Comparison of ENCODE assay signal across 1 cellular context in genomic region chr7:17016402-17017010, GRCh38.
TF ChIP-seq lines count a peak whose summit lies in the region.

No MANE protein-coding gene starts in this region.

TF ChIP-seq in HepG2, 621 proteins besides CTCF, POLR2A, EP300 and RAD21 (continued from another document and continues in another):
- TF ChIP-seq IRF2 (CRISPR knock-in tag; IDR thresholded peaks at IDR 0.05) (peak; percentile 47; the same call in 1 of the 2 replicates), TCF7 (IDR thresholded peaks at IDR 0.05; ENCODE audit: low read depth) (peak; percentile 81), GATAD2A (CRISPR knock-in tag; IDR thresholded peaks at IDR 0.05) (peak; percentile 89), FOXO1 (CRISPR knock-in tag; IDR thresholded peaks at IDR 0.05) (peak; percentile 76; the same call in 1 of the 2 replicates), ZNF225 (CRISPR knock-in tag; IDR thresholded peaks at IDR 0.05) (no peak), SP5 (CRISPR knock-in tag; IDR thresholded peaks at IDR 0.05; ENCODE audit: borderline replicate concordance, low read depth) (no peak), STAG1 (CRISPR knock-in tag; IDR thresholded peaks at IDR 0.05) (peak; percentile 31), ZKSCAN8 (CRISPR knock-in tag; IDR thresholded peaks at IDR 0.05; ENCODE audit: borderline replicate concordance) (peak; percentile 42; the same call in 1 of the 2 replicates), FOXP4 (CRISPR knock-in tag; IDR thresholded peaks at IDR 0.05) (peak; percentile 79), ZNF609 (CRISPR knock-in tag; IDR thresholded peaks at IDR 0.05; ENCODE audit: borderline replicate concordance) (peak; percentile 23; the same call in 1 of the 2 replicates), XRCC5 (optimal IDR thresholded peaks at IDR 0.05; ENCODE audit: low read length) (no peak), ISL2 (CRISPR knock-in tag; IDR thresholded peaks at IDR 0.05) (peak; percentile 94), ZNF766 (CRISPR knock-in tag; IDR thresholded peaks at IDR 0.05; ENCODE audit: borderline replicate concordance) (peak; percentile 58; the same call in 1 of the 2 replicates), THAP11 (CRISPR knock-in tag; IDR thresholded peaks at IDR 0.05) (peak; percentile 23; the same call in 1 of the 2 replicates), HOXA7 (CRISPR knock-in tag; IDR thresholded peaks at IDR 0.05) (no peak), NFKBIZ (CRISPR knock-in tag; IDR thresholded peaks at IDR 0.05) (peak; percentile 79; the same call in 1 of the 2 replicates), HDAC2 (CRISPR knock-in tag; IDR thresholded peaks at IDR 0.05) (peak; percentile 83), SOX6 (IDR thresholded peaks at IDR 0.05) (no peak), SOX6 (CRISPR knock-in tag; IDR thresholded peaks at IDR 0.05) (peak; percentile 80), RXRB (CRISPR knock-in tag; IDR thresholded peaks at IDR 0.05; ENCODE audit: borderline replicate concordance) (peak; percentile 50; the same call in 1 of the 2 replicates), ARID3A (IDR thresholded peaks at IDR 0.05; ENCODE audit: low read depth, low read length) (peak; percentile 45; the same call in 1 of the 2 replicates), FOSL2 (CRISPR knock-in tag; IDR thresholded peaks at IDR 0.05) (peak; percentile 59)
- TF ChIP-seq, protein P1, sequence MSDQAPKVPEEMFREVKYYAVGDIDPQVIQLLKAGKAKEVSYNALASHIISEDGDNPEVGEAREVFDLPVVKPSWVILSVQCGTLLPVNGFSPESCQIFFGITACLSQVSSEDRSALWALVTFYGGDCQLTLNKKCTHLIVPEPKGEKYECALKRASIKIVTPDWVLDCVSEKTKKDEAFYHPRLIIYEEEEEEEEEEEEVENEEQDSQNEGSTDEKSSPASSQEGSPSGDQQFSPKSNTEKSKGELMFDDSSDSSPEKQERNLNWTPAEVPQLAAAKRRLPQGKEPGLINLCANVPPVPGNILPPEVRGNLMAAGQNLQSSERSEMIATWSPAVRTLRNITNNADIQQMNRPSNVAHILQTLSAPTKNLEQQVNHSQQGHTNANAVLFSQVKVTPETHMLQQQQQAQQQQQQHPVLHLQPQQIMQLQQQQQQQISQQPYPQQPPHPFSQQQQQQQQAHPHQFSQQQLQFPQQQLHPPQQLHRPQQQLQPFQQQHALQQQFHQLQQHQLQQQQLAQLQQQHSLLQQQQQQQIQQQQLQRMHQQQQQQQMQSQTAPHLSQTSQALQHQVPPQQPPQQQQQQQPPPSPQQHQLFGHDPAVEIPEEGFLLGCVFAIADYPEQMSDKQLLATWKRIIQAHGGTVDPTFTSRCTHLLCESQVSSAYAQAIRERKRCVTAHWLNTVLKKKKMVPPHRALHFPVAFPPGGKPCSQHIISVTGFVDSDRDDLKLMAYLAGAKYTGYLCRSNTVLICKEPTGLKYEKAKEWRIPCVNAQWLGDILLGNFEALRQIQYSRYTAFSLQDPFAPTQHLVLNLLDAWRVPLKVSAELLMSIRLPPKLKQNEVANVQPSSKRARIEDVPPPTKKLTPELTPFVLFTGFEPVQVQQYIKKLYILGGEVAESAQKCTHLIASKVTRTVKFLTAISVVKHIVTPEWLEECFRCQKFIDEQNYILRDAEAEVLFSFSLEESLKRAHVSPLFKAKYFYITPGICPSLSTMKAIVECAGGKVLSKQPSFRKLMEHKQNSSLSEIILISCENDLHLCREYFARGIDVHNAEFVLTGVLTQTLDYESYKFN (CRISPR knock-in tag; conservative IDR thresholded peaks at IDR 0.05) = peak; percentile 56; the same call in 1 of the 2 replicates
- TF ChIP-seq, protein P2, sequence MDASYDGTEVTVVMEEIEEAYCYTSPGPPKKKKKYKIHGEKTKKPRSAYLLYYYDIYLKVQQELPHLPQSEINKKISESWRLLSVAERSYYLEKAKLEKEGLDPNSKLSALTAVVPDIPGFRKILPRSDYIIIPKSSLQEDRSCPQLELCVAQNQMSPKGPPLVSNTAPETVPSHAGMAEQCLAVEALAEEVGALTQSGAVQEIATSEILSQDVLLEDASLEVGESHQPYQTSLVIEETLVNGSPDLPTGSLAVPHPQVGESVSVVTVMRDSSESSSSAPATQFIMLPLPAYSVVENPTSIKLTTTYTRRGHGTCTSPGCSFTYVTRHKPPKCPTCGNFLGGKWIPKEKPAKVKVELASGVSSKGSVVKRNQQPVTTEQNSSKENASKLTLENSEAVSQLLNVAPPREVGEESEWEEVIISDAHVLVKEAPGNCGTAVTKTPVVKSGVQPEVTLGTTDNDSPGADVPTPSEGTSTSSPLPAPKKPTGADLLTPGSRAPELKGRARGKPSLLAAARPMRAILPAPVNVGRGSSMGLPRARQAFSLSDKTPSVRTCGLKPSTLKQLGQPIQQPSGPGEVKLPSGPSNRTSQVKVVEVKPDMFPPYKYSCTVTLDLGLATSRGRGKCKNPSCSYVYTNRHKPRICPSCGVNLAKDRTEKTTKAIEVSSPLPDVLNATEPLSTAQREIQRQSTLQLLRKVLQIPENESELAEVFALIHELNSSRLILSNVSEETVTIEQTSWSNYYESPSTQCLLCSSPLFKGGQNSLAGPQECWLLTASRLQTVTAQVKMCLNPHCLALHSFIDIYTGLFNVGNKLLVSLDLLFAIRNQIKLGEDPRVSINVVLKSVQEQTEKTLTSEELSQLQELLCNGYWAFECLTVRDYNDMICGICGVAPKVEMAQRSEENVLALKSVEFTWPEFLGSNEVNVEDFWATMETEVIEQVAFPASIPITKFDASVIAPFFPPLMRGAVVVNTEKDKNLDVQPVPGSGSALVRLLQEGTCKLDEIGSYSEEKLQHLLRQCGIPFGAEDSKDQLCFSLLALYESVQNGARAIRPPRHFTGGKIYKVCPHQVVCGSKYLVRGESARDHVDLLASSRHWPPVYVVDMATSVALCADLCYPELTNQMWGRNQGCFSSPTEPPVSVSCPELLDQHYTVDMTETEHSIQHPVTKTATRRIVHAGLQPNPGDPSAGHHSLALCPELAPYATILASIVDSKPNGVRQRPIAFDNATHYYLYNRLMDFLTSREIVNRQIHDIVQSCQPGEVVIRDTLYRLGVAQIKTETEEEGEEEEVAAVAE (CRISPR knock-in tag; IDR thresholded peaks at IDR 0.05; ENCODE audit: borderline replicate concordance) = peak; percentile 52; the same call in 1 of the 2 replicates
- TF ChIP-seq, protein P3, sequence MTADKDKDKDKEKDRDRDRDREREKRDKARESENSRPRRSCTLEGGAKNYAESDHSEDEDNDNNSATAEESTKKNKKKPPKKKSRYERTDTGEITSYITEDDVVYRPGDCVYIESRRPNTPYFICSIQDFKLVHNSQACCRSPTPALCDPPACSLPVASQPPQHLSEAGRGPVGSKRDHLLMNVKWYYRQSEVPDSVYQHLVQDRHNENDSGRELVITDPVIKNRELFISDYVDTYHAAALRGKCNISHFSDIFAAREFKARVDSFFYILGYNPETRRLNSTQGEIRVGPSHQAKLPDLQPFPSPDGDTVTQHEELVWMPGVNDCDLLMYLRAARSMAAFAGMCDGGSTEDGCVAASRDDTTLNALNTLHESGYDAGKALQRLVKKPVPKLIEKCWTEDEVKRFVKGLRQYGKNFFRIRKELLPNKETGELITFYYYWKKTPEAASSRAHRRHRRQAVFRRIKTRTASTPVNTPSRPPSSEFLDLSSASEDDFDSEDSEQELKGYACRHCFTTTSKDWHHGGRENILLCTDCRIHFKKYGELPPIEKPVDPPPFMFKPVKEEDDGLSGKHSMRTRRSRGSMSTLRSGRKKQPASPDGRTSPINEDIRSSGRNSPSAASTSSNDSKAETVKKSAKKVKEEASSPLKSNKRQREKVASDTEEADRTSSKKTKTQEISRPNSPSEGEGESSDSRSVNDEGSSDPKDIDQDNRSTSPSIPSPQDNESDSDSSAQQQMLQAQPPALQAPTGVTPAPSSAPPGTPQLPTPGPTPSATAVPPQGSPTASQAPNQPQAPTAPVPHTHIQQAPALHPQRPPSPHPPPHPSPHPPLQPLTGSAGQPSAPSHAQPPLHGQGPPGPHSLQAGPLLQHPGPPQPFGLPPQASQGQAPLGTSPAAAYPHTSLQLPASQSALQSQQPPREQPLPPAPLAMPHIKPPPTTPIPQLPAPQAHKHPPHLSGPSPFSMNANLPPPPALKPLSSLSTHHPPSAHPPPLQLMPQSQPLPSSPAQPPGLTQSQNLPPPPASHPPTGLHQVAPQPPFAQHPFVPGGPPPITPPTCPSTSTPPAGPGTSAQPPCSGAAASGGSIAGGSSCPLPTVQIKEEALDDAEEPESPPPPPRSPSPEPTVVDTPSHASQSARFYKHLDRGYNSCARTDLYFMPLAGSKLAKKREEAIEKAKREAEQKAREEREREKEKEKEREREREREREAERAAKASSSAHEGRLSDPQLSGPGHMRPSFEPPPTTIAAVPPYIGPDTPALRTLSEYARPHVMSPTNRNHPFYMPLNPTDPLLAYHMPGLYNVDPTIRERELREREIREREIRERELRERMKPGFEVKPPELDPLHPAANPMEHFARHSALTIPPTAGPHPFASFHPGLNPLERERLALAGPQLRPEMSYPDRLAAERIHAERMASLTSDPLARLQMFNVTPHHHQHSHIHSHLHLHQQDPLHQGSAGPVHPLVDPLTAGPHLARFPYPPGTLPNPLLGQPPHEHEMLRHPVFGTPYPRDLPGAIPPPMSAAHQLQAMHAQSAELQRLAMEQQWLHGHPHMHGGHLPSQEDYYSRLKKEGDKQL (CRISPR knock-in tag; IDR thresholded peaks at IDR 0.05; ENCODE audit: low read depth) = 0 out of 2 replicates have a peak, but pooled peaks have one; percentile 22
- TF ChIP-seq, protein P4, sequence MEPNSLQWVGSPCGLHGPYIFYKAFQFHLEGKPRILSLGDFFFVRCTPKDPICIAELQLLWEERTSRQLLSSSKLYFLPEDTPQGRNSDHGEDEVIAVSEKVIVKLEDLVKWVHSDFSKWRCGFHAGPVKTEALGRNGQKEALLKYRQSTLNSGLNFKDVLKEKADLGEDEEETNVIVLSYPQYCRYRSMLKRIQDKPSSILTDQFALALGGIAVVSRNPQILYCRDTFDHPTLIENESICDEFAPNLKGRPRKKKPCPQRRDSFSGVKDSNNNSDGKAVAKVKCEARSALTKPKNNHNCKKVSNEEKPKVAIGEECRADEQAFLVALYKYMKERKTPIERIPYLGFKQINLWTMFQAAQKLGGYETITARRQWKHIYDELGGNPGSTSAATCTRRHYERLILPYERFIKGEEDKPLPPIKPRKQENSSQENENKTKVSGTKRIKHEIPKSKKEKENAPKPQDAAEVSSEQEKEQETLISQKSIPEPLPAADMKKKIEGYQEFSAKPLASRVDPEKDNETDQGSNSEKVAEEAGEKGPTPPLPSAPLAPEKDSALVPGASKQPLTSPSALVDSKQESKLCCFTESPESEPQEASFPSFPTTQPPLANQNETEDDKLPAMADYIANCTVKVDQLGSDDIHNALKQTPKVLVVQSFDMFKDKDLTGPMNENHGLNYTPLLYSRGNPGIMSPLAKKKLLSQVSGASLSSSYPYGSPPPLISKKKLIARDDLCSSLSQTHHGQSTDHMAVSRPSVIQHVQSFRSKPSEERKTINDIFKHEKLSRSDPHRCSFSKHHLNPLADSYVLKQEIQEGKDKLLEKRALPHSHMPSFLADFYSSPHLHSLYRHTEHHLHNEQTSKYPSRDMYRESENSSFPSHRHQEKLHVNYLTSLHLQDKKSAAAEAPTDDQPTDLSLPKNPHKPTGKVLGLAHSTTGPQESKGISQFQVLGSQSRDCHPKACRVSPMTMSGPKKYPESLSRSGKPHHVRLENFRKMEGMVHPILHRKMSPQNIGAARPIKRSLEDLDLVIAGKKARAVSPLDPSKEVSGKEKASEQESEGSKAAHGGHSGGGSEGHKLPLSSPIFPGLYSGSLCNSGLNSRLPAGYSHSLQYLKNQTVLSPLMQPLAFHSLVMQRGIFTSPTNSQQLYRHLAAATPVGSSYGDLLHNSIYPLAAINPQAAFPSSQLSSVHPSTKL (CRISPR knock-in tag; IDR thresholded peaks at IDR 0.05) = peak; percentile 91
